10 cellular contexts compared by ENCODE assay signal in the genomic region with DNA sequence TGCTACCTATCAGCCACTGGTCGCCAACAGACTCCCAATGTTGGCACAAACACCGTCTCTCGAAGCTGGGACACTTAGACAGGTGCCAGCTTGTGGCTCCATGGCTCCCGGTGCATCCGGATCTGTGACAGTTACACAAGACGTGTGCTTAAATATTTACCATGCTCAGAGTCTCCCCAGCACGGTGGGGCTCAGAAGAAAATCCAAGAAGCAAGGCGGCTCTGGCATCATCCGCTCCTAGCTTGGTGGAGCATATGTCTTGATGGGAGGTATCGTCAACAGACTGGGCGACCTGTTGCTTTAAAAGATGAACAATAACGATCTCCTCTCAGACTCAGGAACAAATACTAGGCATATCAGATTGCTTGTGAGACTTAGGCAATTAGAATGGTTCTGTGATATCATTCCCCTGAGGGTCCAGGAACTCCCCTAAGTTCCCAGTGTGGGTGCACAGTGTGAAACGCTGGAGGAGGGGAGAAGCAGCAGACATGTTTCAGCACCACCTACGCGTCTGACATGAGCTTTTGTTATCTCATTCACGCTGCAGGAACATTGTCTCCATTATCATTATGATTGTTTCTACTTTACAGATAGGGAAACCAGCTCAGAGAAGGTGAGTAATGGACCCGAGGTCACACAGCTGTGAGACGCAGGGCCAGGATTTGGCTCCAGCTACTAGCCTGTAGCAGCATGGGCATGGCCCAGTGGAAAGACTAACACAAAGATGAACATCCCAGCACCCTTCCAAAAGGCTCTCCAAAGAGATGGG.
DNase-seq lines count a peak whose midpoint lies in the region; ATAC-seq, FAIRE-seq and TF ChIP-seq lines count a peak whose summit lies in the region.
"Had no signal": no experiment of that assay in that cellular context is flagged by ENCODE, and none has a peak within 500 bp of the region (broad histone marks: within the 10 kb centered on the region; RNA-seq: fewer than 3 reads in every experiment).

No MANE protein-coding gene starts in this region.

- TF ChIP-seq POLR2A in IMR-90 (IDR thresholded peaks at IDR 0.05; ENCODE audit: low read depth, low read length) (no peak), GM12878 (IDR thresholded peaks at IDR 0.05; ENCODE audit: low read depth, low read length) (no peak)

- in situ Hi-C loops in IMR-90 (cut with MboI; ENCODE audit: low sequenced_read_pairs) (loop anchor here (5.0 kb wide), 1 partner anchor 115 kb away; no protein-coding TSS in a partner anchor), GM12878 (cut with MboI) (loop anchor here (5.0 kb wide), 1 partner anchor 115 kb away; no protein-coding TSS in a partner anchor)

- peak; percentile 31 for FAIRE-seq in GM12878 (lab: Jason Lieb, UNC)

- H2AFZ ChIP-seq in IMR-90 (replicated peaks; ENCODE audit: low read length, poor library complexity), result no peak overlapping the region
- H2AFZ ChIP-seq in GM12878 (ENCODE audit: control insufficient read depth, low read depth, low read length), result peak overlapping the region; percentile 25

- no peak overlapping the region for H3K27ac ChIP-seq in CD4-positive, alpha-beta T cell (ENCODE audit: low read depth, low read length)
- H3K27ac ChIP-seq in IMR-90 (ENCODE audit: insufficient read depth, low read length) (0 out of 2 replicates have a peak overlapping the region, but pooled peaks have one; percentile 20), GM12878 (ENCODE audit: control insufficient read depth, insufficient read depth) (no peak overlapping the region), muscle layer of colon (ENCODE audit: low read depth, low read length) (no peak overlapping the region)

- H3K4ac ChIP-seq in IMR-90 (ENCODE audit: low read depth, low read length), result peak overlapping the region; percentile 68

- RAD21 ChIA-PET in GM12878 (lab: Charles Lee; ENCODE audit: unreplicated experiment), result interaction anchor here (0.7 to 7.0 kb wide), 20 partner anchors 8 to 663 kb away, joined by 3 to 66 read pairs (median 4); partner anchors contain the start of gene ALOX5AP

- H3K79me2 ChIP-seq in GM12878 (ENCODE audit: control insufficient read depth, insufficient read depth, low read length), result no peaks in the 10 kb centered on the region

- H3K18ac ChIP-seq in IMR-90 (ENCODE audit: low read depth, low read length), result peak overlapping the region; percentile 38

- peak overlapping the region; percentile 26 to 64 for H4K8ac ChIP-seq in IMR-90 (ENCODE audit: low read depth in 2 of 2, low read length in 2 of 2)

- dilution Hi-C loops in IMR-90 (cut with HindIII; ENCODE audit: low sequenced_read_pairs, unreplicated experiment), result no loop called here

- H3K14ac ChIP-seq in IMR-90 (replicated peaks; ENCODE audit: low read depth, low read length), result peak overlapping the region; percentile 51

- CTCF ChIA-PET in CD4-positive, alpha-beta T cell (lab: Charles Lee), result no interaction called here
- CTCF ChIA-PET in IMR-90 (lab: Yijun Ruan, JAX) (interaction anchor here (0.5 to 0.6 kb wide), 2 partner anchors 273 to 322 kb away, joined by 3 read pairs; no protein-coding TSS in a partner anchor), GM12878 (lab: Yijun Ruan, JAX) (interaction anchor here (0.6 to 2.2 kb wide), 20 partner anchors 8 to 323 kb away, joined by 3 to 8 read pairs (median 4); no protein-coding TSS in a partner anchor)

- peak overlapping the region; percentile 94 for H2BK120ac ChIP-seq in IMR-90 (ENCODE audit: low read depth, low read length)

- ATAC-seq in CD4-positive, alpha-beta T cell (ENCODE audit: poor library complexity), result no peak
- ATAC-seq in IMR-90 (ENCODE audit: low read depth) (no peak), GM12878 (peak; percentile 81)

- intact Hi-C loops in CD4-positive, alpha-beta T cell (cut with DNase I, micrococcal nuclease), result no loop called here
- intact Hi-C loops in IMR-90 (cut with micrococcal nuclease), result no loop called here
- intact Hi-C loops in GM12878 (cut with micrococcal nuclease; ENCODE audit: unreplicated experiment), result loop anchor here (2.0 kb wide), 1 partner anchor 52 kb away; no protein-coding TSS in a partner anchor

- H3K4me2 ChIP-seq in IMR-90 (ENCODE audit: low read depth, low read length) (peak overlapping the region; percentile 58), GM12878 (ENCODE audit: control insufficient read depth, insufficient read depth) (peak overlapping the region; percentile 61)

- TF ChIP-seq EP300 in GM12878 (IDR thresholded peaks at IDR 0.05; ENCODE audit: borderline replicate concordance in 1 of 2, control insufficient read depth in 1 of 2, low read depth in 2 of 2, low read length in 2 of 2), result peak; percentile 85 to 95; a peak in 3 of 4 replicates

- H3K4me3 Mint-ChIP-seq in CD4-positive, alpha-beta T cell, result no peak overlapping the region

- no peaks in the 10 kb centered on the region for H3K9me3 Mint-ChIP-seq in CD4-positive, alpha-beta T cell
- H3K9me3 Mint-ChIP-seq: activated naive CD8-positive, alpha-beta T cell treated with anti-CD3 and anti-CD28 coated beads, Interleukin-2, amount 10 ng/mL, durations not matched to agents 7 days and 5 days had no signal

- no peaks in the 10 kb centered on the region for H3K36me3 Mint-ChIP-seq in CD4-positive, alpha-beta T cell (ENCODE audit: low read depth)

- no peaks in the 10 kb centered on the region for H3K27me3 ChIP-seq in CD4-positive, alpha-beta T cell (ENCODE audit: control insufficient read depth, insufficient read depth, low read length)
- H3K27me3 ChIP-seq in IMR-90 (ENCODE audit: control insufficient read depth, insufficient read depth, low read length) (no peaks in the 10 kb centered on the region), GM12878 (replicated peaks in 1 of 2; ENCODE audit: control insufficient read depth in 2 of 2, insufficient read depth in 2 of 2, low read length in 1 of 2) (no peaks in the 10 kb centered on the region), muscle layer of colon (ENCODE audit: control insufficient read depth in 1 of 2, insufficient read depth in 2 of 2, low read length in 2 of 2) (no peaks in the 10 kb centered on the region)

- H3K9ac ChIP-seq in IMR-90 (ENCODE audit: low read depth, low read length) (no peak overlapping the region; the same call in 1 of the 2 replicates), GM12878 (ENCODE audit: control insufficient read depth, insufficient read depth, low read length) (no peak overlapping the region), muscle layer of colon (ENCODE audit: low read length) (peak overlapping the region; percentile 22)

- H3K4me3 ChIP-seq in IMR-90 (ENCODE audit: insufficient read depth, low read depth, low read length), result no peak overlapping the region
- no peak overlapping the region for H3K4me3 ChIP-seq in GM12878
- peak overlapping the region; percentile 27 to 63 for H3K4me3 ChIP-seq in muscle layer of colon (ENCODE audit: low read depth in 1 of 2, low read length in 2 of 2)

- TF ChIP-seq RAD21 in IMR-90 (IDR thresholded peaks at IDR 0.05; ENCODE audit: low read length), result no peak
- TF ChIP-seq RAD21 in GM12878 (IDR thresholded peaks at IDR 0.05; ENCODE audit: insufficient read depth, low read depth, low read length), result peak; percentile 5; the same call in 1 of the 2 replicates

- no peaks in the 10 kb centered on the region for H3K27me3 Mint-ChIP-seq in CD4-positive, alpha-beta T cell
- H3K27me3 Mint-ChIP-seq: activated naive CD8-positive, alpha-beta T cell treated with anti-CD3 and anti-CD28 coated beads, Interleukin-2, amount 10 ng/mL, durations not matched to agents 7 days and 5 days had no signal

- peak overlapping the region; percentile 57 for H2BK5ac ChIP-seq in IMR-90 (ENCODE audit: low read depth, low read length, poor library complexity, severe bottlenecking)

- H4K91ac ChIP-seq in IMR-90 (ENCODE audit: insufficient read depth, low read depth, low read length), result peak overlapping the region; percentile 88

- H2BK20ac ChIP-seq in IMR-90 (ENCODE audit: low read depth, low read length), result peak overlapping the region; percentile 69

- H3K56ac ChIP-seq in IMR-90 (ENCODE audit: extremely low read depth, insufficient read depth, low read length), result peak overlapping the region; percentile 30; the same call in 1 of the 2 replicates

- BruUV-seq in IMR-90 (replicated peaks; lab: Mats Ljungman, UMichigan) (no TSS peak), GM12878 (replicated peaks; lab: Mats Ljungman, UMichigan) (no TSS peak)

- H4K20me1 ChIP-seq in IMR-90 (ENCODE audit: insufficient read depth, low read length), result no peaks in the 10 kb centered on the region
- no peaks in the 10 kb centered on the region for H4K20me1 ChIP-seq in GM12878 (ENCODE audit: control insufficient read depth, insufficient read depth)

- POLR2A ChIA-PET in CD4-positive, alpha-beta T cell (lab: Charles Lee), result interaction anchor here (0.9 to 1.3 kb wide), 3 partner anchors 23 to 181 kb away, joined by 3 to 6 read pairs (median 3); partner anchors contain the start of gene USPL1
- POLR2A ChIA-PET in IMR-90 (lab: Charles Lee; ENCODE audit: unreplicated experiment) (no interaction called here), GM12878 (lab: Charles Lee) (interaction anchor here (0.5 to 2.5 kb wide), 8 partner anchors 10 to 220 kb away, joined by 3 to 14 read pairs (median 3); no protein-coding TSS in a partner anchor)

- H3K23ac ChIP-seq in IMR-90 (ENCODE audit: low read depth, low read length), result peak overlapping the region; percentile 55; the same call in 1 of the 2 replicates

- no peak for DNase-seq in CD4-positive, alpha-beta T cell
- DNase-seq in IMR-90, result peak; percentile 44
- no peak for DNase-seq in GM12878 (ENCODE audit: low read depth, low spot score)
- no peak for DNase-seq in DMS 273 treated with DMSO at 0.1 percent for 48 hours (lab: John Stamatoyannopoulos, UW)
- no peak for DNase-seq in foreskin melanocyte
- no peak for DNase-seq in AML-193 (lab: John Stamatoyannopoulos, UW)
- no peak for DNase-seq in AG08395 (ENCODE audit: low spot score)
- DNase-seq: activated naive CD8-positive, alpha-beta T cell treated with anti-CD3 and anti-CD28 coated beads, Interleukin-2, amount 10 ng/mL, durations not matched to agents 7 days and 5 days; NCI-H82 had no signal

- H3K27ac Mint-ChIP-seq in CD4-positive, alpha-beta T cell, result peak overlapping the region; percentile 60

- peak overlapping the region; percentile 41 for H4K5ac ChIP-seq in IMR-90 (ENCODE audit: low read depth, low read length)

- H3K4me1 Mint-ChIP-seq in CD4-positive, alpha-beta T cell (ENCODE audit: low read depth), result peaks cover 15% of the 10 kb centered on the region

- TF ChIP-seq CTCF in CD4-positive, alpha-beta T cell (IDR thresholded peaks at IDR 0.05), result no peak
- TF ChIP-seq CTCF in IMR-90 (conservative IDR thresholded peaks at IDR 0.05; ENCODE audit: low read depth, low read length) (no peak), GM12878 (IDR thresholded peaks at IDR 0.05 in 2 of 3, conservative IDR thresholded peaks at IDR 0.05 in 1 of 3; ENCODE audit: control insufficient read depth in 2 of 3, extremely low read depth in 1 of 3, insufficient read depth in 1 of 3, low read depth in 3 of 3, low read length in 3 of 3) (no peak)

- H2AK5ac ChIP-seq in IMR-90 (ENCODE audit: low read depth, low read length), result peak overlapping the region; percentile 83

- WGBS in IMR-90 (ENCODE audit: extremely low coverage in 2 of 2, insufficient read length in 1 of 2), 2 experiments, result 72% methylated on average over 7 of the region's 18 CpGs; no CpG with 5 or more reads in 1 of the 2 experiments
- 24% methylated on average over 18 of the region's 18 CpGs for WGBS in GM12878 (ENCODE audit: insufficient coverage, insufficient replicate concordance, low lambda C conversion rate, missing lambda C conversion rate)

- peak overlapping the region; percentile 89; the same call in 2 of the 3 replicates for H2BK15ac ChIP-seq in IMR-90 (ENCODE audit: low read depth, low read length)

- H3K4me1 ChIP-seq in IMR-90 (ENCODE audit: control insufficient read depth, insufficient read depth, low read length) (peaks cover 35% of the 10 kb centered on the region), GM12878 (ENCODE audit: control insufficient read depth, insufficient read depth, low read length) (peaks cover 11% of the 10 kb centered on the region), muscle layer of colon (ENCODE audit: insufficient read depth, low read length) (peaks cover 17% of the 10 kb centered on the region)

- H3K79me1 ChIP-seq in IMR-90 (ENCODE audit: low read depth in 1 of 2, low read length in 2 of 2), result no peaks in the 10 kb centered on the region

- SMC1A ChIA-PET in GM12878 (lab: Charles Lee; ENCODE audit: uncharacterized antibody, unreplicated experiment), result interaction anchor here (0.5 to 4.5 kb wide), 25 partner anchors 18 to 425 kb away, joined by 3 to 51 read pairs (median 4); partner anchors contain the start of genes ALOX5AP and USPL1

- peaks cover 11% of the 10 kb centered on the region for H3K9me1 ChIP-seq in IMR-90 (ENCODE audit: insufficient read depth, low read length)

- H3K36me3 ChIP-seq in IMR-90 (ENCODE audit: control insufficient read depth, insufficient read depth, low read length) (no peaks in the 10 kb centered on the region), GM12878 (ENCODE audit: control insufficient read depth in 2 of 2, insufficient read depth in 2 of 2, low read length in 1 of 2) (no peaks in the 10 kb centered on the region), muscle layer of colon (ENCODE audit: insufficient read depth, low read length) (no peaks in the 10 kb centered on the region)

- no peaks in the 10 kb centered on the region for H3K9me3 ChIP-seq in CD4-positive, alpha-beta T cell (ENCODE audit: control insufficient read depth, low read length)
- H3K9me3 ChIP-seq in IMR-90 (ENCODE audit: control insufficient read depth, insufficient read depth, low read length) (no peaks in the 10 kb centered on the region), GM12878 (replicated peaks; ENCODE audit: control insufficient read depth, insufficient read depth, low read length) (no peaks in the 10 kb centered on the region), muscle layer of colon (ENCODE audit: low read length) (no peaks in the 10 kb centered on the region)

- no peak overlapping the region for H2AK9ac ChIP-seq in IMR-90 (replicated peaks; ENCODE audit: low read depth, low read length, poor library complexity)

Comparison
In these comparisons a context has a peak if more than half of its experiments do, and no peak if none do; other contexts are left out.
1. H3K4me3 ChIP-seq: peak in muscle layer of colon (2 of 2); none in IMR-90 (single experiment) and GM12878 (single experiment).